9 cellular contexts compared by ENCODE assay signal in genomic region chr4:123649248-123649643, GRCh38.
DNase-seq lines count a peak whose midpoint lies in the region; ATAC-seq and TF ChIP-seq lines count a peak whose summit lies in the region.
"Had no signal": no experiment of that assay in that cellular context is flagged by ENCODE, and none has a peak within 500 bp of the region (broad histone marks: within the 10 kb centered on the region; RNA-seq: fewer than 3 reads in every experiment).

No MANE protein-coding gene starts in this region.

- H3K27me3 Mint-ChIP-seq in nephron (ENCODE audit: low read depth), result no peaks in the 10 kb centered on the region
- H3K27me3 Mint-ChIP-seq in natural killer cell treated with Interleukin-12 subunit alpha and Interleukin-12 subunit beta and Interleukin-15 and Interleukin-18, amount 100 ng/mL, for 72 hours, result no peaks in the 10 kb centered on the region

- H3K27me3 ChIP-seq in SJCRH30, result no peaks in the 10 kb centered on the region

- no peak for TF ChIP-seq CTCF in nephron (IDR thresholded peaks at IDR 0.05; ENCODE audit: unreplicated experiment in 3 of 3)

- H3K4me3 Mint-ChIP-seq in nephron, result peak overlapping the region in 1 of 3 experiments; percentile 66
- no peak overlapping the region for H3K4me3 Mint-ChIP-seq in natural killer cell treated with Interleukin-12 subunit alpha and Interleukin-12 subunit beta and Interleukin-15 and Interleukin-18, amount 100 ng/mL, for 72 hours

- peak overlapping the region; percentile 42 for H3K4me3 ChIP-seq in SJCRH30

- H3K36me3 ChIP-seq in SJCRH30, result 0 out of 2 replicates have a peak, but pooled peaks cover 3% of the 10 kb centered on the region

- peaks cover 32% of the 10 kb centered on the region for H3K4me1 ChIP-seq in SJCRH30

- peaks cover 2% of the 10 kb centered on the region for H3K36me3 Mint-ChIP-seq in nephron (ENCODE audit: low read depth)
- no peaks in the 10 kb centered on the region for H3K36me3 Mint-ChIP-seq in natural killer cell treated with Interleukin-12 subunit alpha and Interleukin-12 subunit beta and Interleukin-15 and Interleukin-18, amount 100 ng/mL, for 72 hours

- H3K4me1 Mint-ChIP-seq in nephron, result peaks cover 44% of the 10 kb centered on the region
- H3K4me1 Mint-ChIP-seq in natural killer cell treated with Interleukin-12 subunit alpha and Interleukin-12 subunit beta and Interleukin-15 and Interleukin-18, amount 100 ng/mL, for 72 hours (ENCODE audit: low read depth in 2 of 2), result peaks cover 0 to 9% of the 10 kb centered on the region in 2 donors

- H3K9me3 Mint-ChIP-seq in nephron, result peaks cover 1% of the 10 kb centered on the region
- no peaks in the 10 kb centered on the region for H3K9me3 Mint-ChIP-seq in natural killer cell treated with Interleukin-12 subunit alpha and Interleukin-12 subunit beta and Interleukin-15 and Interleukin-18, amount 100 ng/mL, for 72 hours

- H3K27ac ChIP-seq in SJCRH30, result peak overlapping the region; percentile 54
- H3K27ac ChIP-seq: HL-60 had no signal

- H3K27ac Mint-ChIP-seq in nephron, result peak overlapping the region; percentile 94 to 99 (median 96)
- no peak overlapping the region for H3K27ac Mint-ChIP-seq in natural killer cell treated with Interleukin-12 subunit alpha and Interleukin-12 subunit beta and Interleukin-15 and Interleukin-18, amount 100 ng/mL, for 72 hours

- H3K9me3 ChIP-seq in SJCRH30 (replicated peaks), result no peaks in the 10 kb centered on the region

- ATAC-seq in GM18858 (IDR thresholded peaks at IDR 0.05; ENCODE audit: unreplicated experiment) (peak; percentile 95), HG02763 (IDR thresholded peaks at IDR 0.05; ENCODE audit: unreplicated experiment) (peak; percentile 95)
- no peak for ATAC-seq in natural killer cell treated with Interleukin-12 subunit alpha and Interleukin-12 subunit beta and Interleukin-15 and Interleukin-18, amount 100 ng/mL, for 72 hours

- DNase-seq in SJCRH30 (no peak), occipital lobe (lab: John Stamatoyannopoulos, UW) (no peak), DMS114 treated with DMSO at 0.1 percent for 48 hours (lab: John Stamatoyannopoulos, UW; ENCODE audit: unreplicated experiment) (no peak), NCI-H2107 treated with DMSO at 0.1 percent for 48 hours (lab: John Stamatoyannopoulos, UW; ENCODE audit: unreplicated experiment) (no peak)
- DNase-seq in natural killer cell treated with Interleukin-12 subunit alpha and Interleukin-12 subunit beta and Interleukin-15 and Interleukin-18, amount 100 ng/mL, for 72 hours (ENCODE audit: low spot score), result no peak

Comparison
In these comparisons a context has a peak if more than half of its experiments do, and no peak if none do; other contexts are left out.
1. ATAC-seq: peak in GM18858 (single experiment) and HG02763 (single experiment); none in natural killer cell treated with Interleukin-12 subunit alpha and Interleukin-12 subunit beta and Interleukin-15 and Interleukin-18, amount 100 ng/mL, for 72 hours (0 of 2).
2. H3K27ac Mint-ChIP-seq: peak in nephron (3 of 3); none in natural killer cell treated with Interleukin-12 subunit alpha and Interleukin-12 subunit beta and Interleukin-15 and Interleukin-18, amount 100 ng/mL, for 72 hours (0 of 2).